ENCODE assay signal across 19 cellular contexts in genomic region chr3:115285001-115285400, GRCh38.
"Had no signal": no experiment of that assay in that cellular context is flagged by ENCODE, and none has a peak within 500 bp of the region (broad histone marks: within the 10 kb centered on the region; RNA-seq: fewer than 3 reads in every experiment).

No MANE protein-coding gene starts in this region.

- H3K27me3 Mint-ChIP-seq: activated naive CD4-positive, alpha-beta T cell treated with anti-CD3 and anti-CD28 coated beads, Interleukin-2, amount 50 U/mL, for 24 hours had no signal

- DNase-seq: activated CD4-positive, alpha-beta T cell treated with anti-CD3 and anti-CD28 coated beads, Interleukin-2, amount 50 U/mL, for 1 hour; activated CD4-positive, CD25-positive, alpha-beta regulatory T cell treated with anti-CD3 and anti-CD28 coated beads, Interleukin-2, amount 50 U/mL, for 72 hours; activated gamma-delta T cell treated with Interleukin-2 at 50 U/mL for 16 hours; activated T-cell treated with anti-CD3 and anti-CD28 coated beads, Interleukin-2, amount 50 U/mL, for 1 hour; aorta; foreskin fibroblast; left ventricle myocardium inferior; midbrain; natural killer cell; nucleus accumbens; sigmoid colon; stimulated activated CD4-positive, alpha-beta T cell treated with anti-CD3 and anti-CD28 coated beads, Interleukin-2, amount 100 ng/mL, for 48 hours; stimulated activated CD8-positive, alpha-beta memory T cell treated with anti-CD3 and anti-CD28 coated beads, Interleukin-4, amount 100 ng/mL, for 48 hours; stimulated activated naive B cell treated with anti-CD40 and anti-IgM and Interleukin-4, amounts not matched to agents 10 μg/mL and 1 μg/mL and 100 μg/mL, for 72 hours; transverse colon had no signal

- H3K9me3 Mint-ChIP-seq: activated naive CD4-positive, alpha-beta T cell treated with anti-CD3 and anti-CD28 coated beads, Interleukin-2, amount 50 U/mL, for 24 hours; brain; stimulated activated naive B cell treated with anti-CD40 and anti-IgM and Interleukin-4, amounts not matched to agents 10 μg/mL and 1 μg/mL and 100 μg/mL, for 72 hours; T-helper 2 cell treated with Interferon-gamma antibody and Interleukin-4, amounts not matched to agents 5 μg/mL and 100 μg/mL, for 36 hours had no signal

- H3K36me3 Mint-ChIP-seq: brain; natural killer cell; stimulated activated naive B cell treated with anti-CD40 and anti-IgM and Interleukin-4, amounts not matched to agents 10 μg/mL and 1 μg/mL and 100 μg/mL, for 72 hours had no signal

- H3K4me3 ChIP-seq: left ventricle myocardium inferior, sigmoid colon, smooth muscle cell, transverse colon had no signal

- H3K4me3 Mint-ChIP-seq: activated naive CD4-positive, alpha-beta T cell treated with anti-CD3 and anti-CD28 coated beads, Interleukin-2, amount 50 U/mL, for 24 hours; brain; natural killer cell; stimulated activated naive B cell treated with anti-CD40 and anti-IgM and Interleukin-4, amounts not matched to agents 10 μg/mL and 1 μg/mL and 100 μg/mL, for 72 hours; T-helper 2 cell treated with Interferon-gamma antibody and Interleukin-4, amounts not matched to agents 5 μg/mL and 100 μg/mL, for 36 hours had no signal

- ATAC-seq: natural killer cell; stimulated activated naive B cell treated with anti-CD40 and anti-IgM and Interleukin-4, amounts not matched to agents 10 μg/mL and 1 μg/mL and 100 μg/mL, for 72 hours had no signal

- H3K27ac Mint-ChIP-seq: activated naive CD4-positive, alpha-beta T cell treated with anti-CD3 and anti-CD28 coated beads, Interleukin-2, amount 50 U/mL, for 24 hours; natural killer cell; stimulated activated naive B cell treated with anti-CD40 and anti-IgM and Interleukin-4, amounts not matched to agents 10 μg/mL and 1 μg/mL and 100 μg/mL, for 72 hours; T-helper 2 cell treated with Interferon-gamma antibody and Interleukin-4, amounts not matched to agents 5 μg/mL and 100 μg/mL, for 36 hours had no signal

- H3K4me1 Mint-ChIP-seq: activated naive CD4-positive, alpha-beta T cell treated with anti-CD3 and anti-CD28 coated beads, Interleukin-2, amount 50 U/mL, for 24 hours; natural killer cell; stimulated activated naive B cell treated with anti-CD40 and anti-IgM and Interleukin-4, amounts not matched to agents 10 μg/mL and 1 μg/mL and 100 μg/mL, for 72 hours had no signal
